ENCODE assay signal across 15 cellular contexts in the genomic region with DNA sequence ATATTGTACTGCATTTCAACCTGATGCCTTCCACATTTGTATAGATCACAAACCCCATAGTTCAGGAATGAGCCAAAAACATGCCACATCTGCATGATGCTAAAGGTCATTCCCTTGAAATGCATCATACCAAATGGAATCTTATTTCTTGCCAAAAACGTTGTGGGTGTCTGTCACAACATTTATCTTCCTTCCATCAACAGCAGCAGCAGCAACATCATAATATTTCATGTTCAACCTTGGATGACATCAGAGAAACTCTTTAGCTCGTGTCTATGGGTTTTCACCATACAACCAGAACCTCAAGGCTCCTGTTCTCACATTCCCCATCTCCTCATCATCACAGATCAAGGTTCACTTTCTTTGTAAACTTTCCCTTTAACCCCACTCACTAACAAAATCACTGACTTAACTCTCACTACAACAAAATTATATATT.
A peak's percentile ranks its signal among the peaks of the same experiment; 100 is the strongest.
DNase-seq lines count a peak whose midpoint lies in the region; ATAC-seq, FAIRE-seq and TF ChIP-seq lines count a peak whose summit lies in the region.
"Had no signal": no experiment of that assay in that cellular context is flagged by ENCODE, and none has a peak within 500 bp of the region (broad histone marks: within the 10 kb centered on the region; RNA-seq: fewer than 3 reads in every experiment).

No MANE protein-coding gene starts in this region.

- H3K9me3 ChIP-seq in IMR-90 (ENCODE audit: control insufficient read depth, insufficient read depth, low read length), result no peaks in the 10 kb centered on the region; the same call in 1 of the 2 replicates
- H3K9me3 ChIP-seq: prostate gland had no signal

- H3K14ac ChIP-seq in IMR-90 (replicated peaks; ENCODE audit: low read depth, low read length), result no peak overlapping the region

- TF ChIP-seq RAD21 in IMR-90 (IDR thresholded peaks at IDR 0.05; ENCODE audit: low read length), result no peak

- H3K9ac ChIP-seq in IMR-90 (ENCODE audit: low read depth, low read length) (no peak overlapping the region), mesendoderm (ENCODE audit: low read length) (no peak overlapping the region)

- ATAC-seq in IMR-90 (ENCODE audit: low read depth), result peak; percentile 70
- ATAC-seq: T-cell had no signal

- H3K56ac ChIP-seq in IMR-90 (ENCODE audit: extremely low read depth, insufficient read depth, low read length) (no peak overlapping the region), mesendoderm (ENCODE audit: low read length) (no peak overlapping the region)

- H4K8ac ChIP-seq in IMR-90 (ENCODE audit: low read depth in 2 of 2, low read length in 2 of 2), result no peak overlapping the region
- no peak overlapping the region for H4K8ac ChIP-seq in mesendoderm (ENCODE audit: low read depth, low read length)

- CTCF ChIA-PET in IMR-90 (lab: Yijun Ruan, JAX), result no interaction called here

- BruUV-seq in IMR-90 (replicated peaks; lab: Mats Ljungman, UMichigan), result no TSS peak

- H3K79me2 ChIP-seq in mesendoderm (ENCODE audit: control insufficient read depth, insufficient read depth, low read length), result no peaks in the 10 kb centered on the region

- H4K20me1 ChIP-seq in IMR-90 (ENCODE audit: insufficient read depth, low read length), result no peaks in the 10 kb centered on the region

- no peak overlapping the region for H2BK20ac ChIP-seq in IMR-90 (ENCODE audit: low read depth, low read length)

- DNase-seq in AG10803 (ENCODE audit: low read depth) (peak; percentile 81), IMR-90 (peak; percentile 88), cardiac fibroblast (ENCODE audit: low read depth in 2 of 2) (peak; percentile 88 to 96), lung microvascular endothelial cell (ENCODE audit: low read depth in 2 of 2) (peak; percentile 7 to 14), SK-N-DZ (ENCODE audit: low spot score) (no peak), GM12892 (ENCODE audit: insufficient read length) (no peak), mesendoderm (no peak), HuH-7.5 (ENCODE audit: low spot score) (no peak)
- DNase-seq: dorsolateral prefrontal cortex; GF-D8; NCI-H1105; NCI-H345; stimulated activated CD4-positive, alpha-beta T cell treated with anti-CD3 and anti-CD28 coated beads, Interleukin-2, amount 100 ng/mL, for 24 hours; T-cell had no signal

- H3K4me1 ChIP-seq in IMR-90 (ENCODE audit: control insufficient read depth, insufficient read depth, low read length) (peaks cover 10% of the 10 kb centered on the region), mesendoderm (ENCODE audit: control insufficient read depth, low read depth, low read length) (no peaks in the 10 kb centered on the region)
- H3K4me1 ChIP-seq: prostate gland had no signal

- H2AK5ac ChIP-seq in IMR-90 (ENCODE audit: low read depth, low read length) (no peak overlapping the region), mesendoderm (ENCODE audit: low read length) (no peak overlapping the region)

- no peak overlapping the region for H3K4me3 ChIP-seq in AG10803 (ENCODE audit: low read length)
- H3K4me3 ChIP-seq in IMR-90 (ENCODE audit: insufficient read depth, low read depth, low read length), result no peak overlapping the region
- no peak overlapping the region for H3K4me3 ChIP-seq in cardiac fibroblast (replicated peaks in 1 of 2; ENCODE audit: low read depth in 2 of 2, low read length in 2 of 2)
- no peak overlapping the region for H3K4me3 ChIP-seq in mesendoderm (ENCODE audit: low read length)
- H3K4me3 ChIP-seq: dorsolateral prefrontal cortex, prostate gland had no signal

- WGBS in IMR-90 (ENCODE audit: extremely low coverage in 2 of 2, insufficient read length in 1 of 2), 2 experiments, result 0% methylated on average over 2 of the region's 2 CpGs; no CpG with 5 or more reads in 1 of the 2 experiments
- no CpG with 5 or more reads among the region's 2 CpGs for WGBS in mesendoderm (ENCODE audit: extremely low coverage, insufficient coverage, low lambda C conversion rate)

- no peak overlapping the region for H4K5ac ChIP-seq in IMR-90 (ENCODE audit: low read depth, low read length)
- H4K5ac ChIP-seq in mesendoderm (ENCODE audit: low read length), result no peak overlapping the region

- in situ Hi-C loops in IMR-90 (cut with MboI; ENCODE audit: low sequenced_read_pairs), result no loop called here

- H3K4me2 ChIP-seq in IMR-90 (ENCODE audit: low read depth, low read length) (no peak overlapping the region), mesendoderm (ENCODE audit: low read length) (no peak overlapping the region)

- POLR2A ChIA-PET in IMR-90 (lab: Charles Lee; ENCODE audit: unreplicated experiment), result no interaction called here

- TF ChIP-seq POLR2A in IMR-90 (IDR thresholded peaks at IDR 0.05; ENCODE audit: low read depth, low read length) (no peak), GM12892 (IDR thresholded peaks at IDR 0.05; ENCODE audit: low read depth, low read length) (no peak)

- H3K27me3 ChIP-seq in IMR-90 (ENCODE audit: control insufficient read depth, insufficient read depth, low read length), result no peaks in the 10 kb centered on the region
- no peaks in the 10 kb centered on the region for H3K27me3 ChIP-seq in mesendoderm (ENCODE audit: insufficient read depth, low read length, poor library complexity)

- H3K18ac ChIP-seq in IMR-90 (ENCODE audit: low read depth, low read length) (peak overlapping the region; percentile 30; the same call in 1 of the 2 replicates), mesendoderm (ENCODE audit: low read length) (no peak overlapping the region)

- 0 out of 2 replicates have a peak overlapping the region, but pooled peaks have one; percentile 61 for H4K91ac ChIP-seq in IMR-90 (ENCODE audit: insufficient read depth, low read depth, low read length)

- intact Hi-C loops in IMR-90 (cut with micrococcal nuclease), result loop anchor here (2.0 kb wide), 1 partner anchor 36 kb away; no protein-coding TSS in a partner anchor

- H2AK9ac ChIP-seq in IMR-90 (replicated peaks; ENCODE audit: low read depth, low read length, poor library complexity), result no peak overlapping the region

- no peak overlapping the region for H2AFZ ChIP-seq in IMR-90 (replicated peaks; ENCODE audit: low read length, poor library complexity)

- H3K4ac ChIP-seq in IMR-90 (ENCODE audit: low read depth, low read length) (no peak overlapping the region), mesendoderm (ENCODE audit: low read depth, low read length) (no peak overlapping the region)

- no peak for TF ChIP-seq CTCF in AG10803 (conservative IDR thresholded peaks at IDR 0.05; ENCODE audit: low read length)
- no peak for TF ChIP-seq CTCF in IMR-90 (conservative IDR thresholded peaks at IDR 0.05; ENCODE audit: low read depth, low read length)
- no peak for TF ChIP-seq CTCF in cardiac fibroblast (IDR thresholded peaks at IDR 0.05; ENCODE audit: low read depth, low read length)

- no peaks in the 10 kb centered on the region for H3K79me1 ChIP-seq in IMR-90 (ENCODE audit: low read depth in 1 of 2, low read length in 2 of 2)
- no peaks in the 10 kb centered on the region for H3K79me1 ChIP-seq in mesendoderm (ENCODE audit: low read length)

- H3K23ac ChIP-seq in IMR-90 (ENCODE audit: low read depth, low read length) (no peak overlapping the region), mesendoderm (ENCODE audit: low read length) (no peak overlapping the region)

- dilution Hi-C loops in IMR-90 (cut with HindIII; ENCODE audit: low sequenced_read_pairs, unreplicated experiment), result no loop called here

- no peak for FAIRE-seq in GM12892 (lab: Jason Lieb, UNC)

- peak overlapping the region; percentile 76 for H2BK5ac ChIP-seq in IMR-90 (ENCODE audit: low read depth, low read length, poor library complexity, severe bottlenecking)
- H2BK5ac ChIP-seq in mesendoderm (ENCODE audit: low read length), result no peak overlapping the region

- no peaks in the 10 kb centered on the region for H3K36me3 ChIP-seq in IMR-90 (ENCODE audit: control insufficient read depth, insufficient read depth, low read length)
- H3K36me3 ChIP-seq in mesendoderm (ENCODE audit: control insufficient read depth, insufficient read depth, low read length), result no peaks in the 10 kb centered on the region
- H3K36me3 ChIP-seq: prostate gland had no signal

- H2BK120ac ChIP-seq in IMR-90 (ENCODE audit: low read depth, low read length) (peak overlapping the region; percentile 51; the same call in 1 of the 2 replicates), mesendoderm (ENCODE audit: low read depth, low read length) (no peak overlapping the region)

- H3K9me1 ChIP-seq in IMR-90 (ENCODE audit: insufficient read depth, low read length), result peaks cover 5% of the 10 kb centered on the region; the same call in 1 of the 2 replicates

- no peak overlapping the region for H2BK15ac ChIP-seq in IMR-90 (ENCODE audit: low read depth, low read length)
- no peak overlapping the region for H2BK15ac ChIP-seq in mesendoderm (replicated peaks; ENCODE audit: low read depth)

- H3K27ac ChIP-seq in IMR-90 (ENCODE audit: insufficient read depth, low read length), result no peak overlapping the region
- H3K27ac ChIP-seq in mesendoderm (ENCODE audit: low read depth, low read length), result no peak overlapping the region
- H3K27ac ChIP-seq: dorsolateral prefrontal cortex, prostate gland had no signal

TF ChIP-seq in IMR-90, 13 proteins besides CTCF, POLR2A, EP300 and RAD21:
- TF ChIP-seq BHLHE40 (IDR thresholded peaks at IDR 0.05; ENCODE audit: low read depth, low read length), result peak; percentile 41; the same call in 1 of the 2 replicates
- no peak for TF ChIP-seq CEBPB (IDR thresholded peaks at IDR 0.05; ENCODE audit: low read depth, low read length)

Comparison
In these comparisons a context has a peak if more than half of its experiments do, and no peak if none do; other contexts are left out.
1. DNase-seq: peak in AG10803 (single experiment), IMR-90 (single experiment), cardiac fibroblast (2 of 2) and lung microvascular endothelial cell (2 of 2); none in SK-N-DZ (single experiment), GM12892 (single experiment), mesendoderm (single experiment) and HuH-7.5 (single experiment).